ENCODE assay signal across 17 cellular contexts in genomic region chr14:35393826-35394225, GRCh38.
"Had no signal": no experiment of that assay in that cellular context is flagged by ENCODE, and none has a peak within 500 bp of the region (broad histone marks: within the 10 kb centered on the region; RNA-seq: fewer than 3 reads in every experiment).

No MANE protein-coding gene starts in this region.

- H3K9me3 ChIP-seq: body of pancreas, prostate gland, spleen, upper lobe of right lung had no signal

- H3K27ac ChIP-seq: body of pancreas, foreskin keratinocyte, spleen, upper lobe of right lung had no signal

- H3K36me3 ChIP-seq: prostate gland, upper lobe of right lung had no signal

- H3K27ac Mint-ChIP-seq: activated CD4-positive, alpha-beta memory T cell treated with anti-CD3 and anti-CD28 coated beads for 36 hours; activated naive CD8-positive, alpha-beta T cell treated with anti-CD3 and anti-CD28 coated beads, Interleukin-2, amount 50 U/mL, for 24 hours; T-helper 17 cell had no signal

- H3K9me3 Mint-ChIP-seq: activated CD4-positive, alpha-beta memory T cell treated with anti-CD3 and anti-CD28 coated beads for 36 hours; activated naive CD8-positive, alpha-beta T cell treated with anti-CD3 and anti-CD28 coated beads, Interleukin-2, amount 50 U/mL, for 24 hours had no signal

- H3K4me3 ChIP-seq: body of pancreas, prostate gland, spleen, upper lobe of right lung had no signal

- H3K36me3 Mint-ChIP-seq: activated CD4-positive, alpha-beta memory T cell treated with anti-CD3 and anti-CD28 coated beads for 36 hours had no signal

- H3K27me3 ChIP-seq: body of pancreas, foreskin keratinocyte, spleen, upper lobe of right lung had no signal

- ATAC-seq: body of pancreas, foreskin keratinocyte, left ventricle myocardium superior, T-helper 17 cell, upper lobe of right lung had no signal

- H3K27me3 Mint-ChIP-seq: activated CD4-positive, alpha-beta memory T cell treated with anti-CD3 and anti-CD28 coated beads for 36 hours; activated naive CD8-positive, alpha-beta T cell treated with anti-CD3 and anti-CD28 coated beads, Interleukin-2, amount 50 U/mL, for 24 hours; T-helper 17 cell had no signal

- H3K4me3 Mint-ChIP-seq: activated CD4-positive, alpha-beta memory T cell treated with anti-CD3 and anti-CD28 coated beads for 36 hours; activated naive CD8-positive, alpha-beta T cell treated with anti-CD3 and anti-CD28 coated beads, Interleukin-2, amount 50 U/mL, for 24 hours; T-helper 17 cell had no signal

- DNase-seq: activated CD4-positive, alpha-beta memory T cell treated with anti-CD3 and anti-CD28 coated beads for 36 hours; activated CD4-positive, alpha-beta T cell treated with anti-CD3 and anti-CD28 coated beads for 48 hours; activated gamma-delta T cell; activated naive CD4-positive, alpha-beta T cell treated with anti-CD3 and anti-CD28 coated beads, Interleukin-2, amount 50 U/mL, for 16 hours; activated naive CD8-positive, alpha-beta T cell treated with anti-CD3 and anti-CD28 coated beads, Interleukin-2, amount 50 U/mL, for 24 hours; anterior cingulate cortex; body of pancreas; foreskin keratinocyte; hippocampal formation; left ventricle myocardium superior; stimulated activated CD4-positive, alpha-beta T cell treated with anti-CD3 and anti-CD28 coated beads, Interleukin-4, amount 100 ng/mL, for 1 hour; stimulated activated naive CD4-positive, alpha-beta T cell; SW 1271; T-helper 17 cell; upper lobe of right lung had no signal
